ENCODE assay signal across 9 cellular contexts in the genomic region with DNA sequence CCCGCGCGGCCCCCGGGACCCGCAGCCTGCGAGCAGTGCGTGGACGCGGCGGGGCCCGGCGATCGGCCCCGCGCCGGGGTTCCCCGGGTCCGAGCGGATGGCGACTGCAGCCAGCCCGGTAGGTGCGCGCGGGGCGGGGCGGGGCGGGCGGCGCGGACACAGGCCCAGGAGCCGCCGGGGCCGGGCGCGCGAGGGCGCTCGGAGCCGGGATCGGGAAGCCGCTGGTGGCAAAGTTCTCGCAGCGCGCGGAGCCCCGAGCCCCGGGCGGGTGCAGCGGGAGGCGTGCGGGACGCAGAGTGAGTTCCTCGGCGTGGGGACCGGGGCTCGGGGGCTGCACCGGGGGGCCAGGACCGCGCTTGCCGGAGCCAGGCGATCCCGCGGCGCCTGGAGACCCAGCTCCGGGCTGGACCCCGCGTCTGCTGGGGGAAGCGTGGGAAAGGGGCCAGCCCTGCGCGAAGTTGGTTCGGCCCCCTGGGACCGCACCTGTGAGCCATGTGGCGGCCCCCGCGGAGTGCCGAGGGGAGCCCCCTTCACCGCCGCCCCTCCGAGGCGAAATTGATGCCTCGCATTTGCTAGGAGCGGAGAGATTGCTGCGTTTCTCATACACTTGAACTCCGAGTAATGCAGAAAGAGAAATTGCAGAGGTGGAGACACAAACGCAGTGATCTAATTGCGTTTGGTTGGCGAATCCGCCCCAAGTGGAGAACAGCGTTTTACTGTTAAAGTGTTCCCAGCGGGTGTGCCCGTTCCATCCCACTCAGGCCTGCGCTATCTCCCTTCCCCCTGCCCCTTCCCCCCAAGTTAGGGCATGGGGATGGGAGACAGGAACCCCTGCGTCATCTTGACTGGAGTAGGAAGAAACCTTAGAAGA.
DNase-seq lines count a peak whose midpoint lies in the region; ATAC-seq, FAIRE-seq and TF ChIP-seq lines count a peak whose summit lies in the region.
"Had no signal": no experiment of that assay in that cellular context is flagged by ENCODE, and none has a peak within 500 bp of the region (broad histone marks: within the 10 kb centered on the region; RNA-seq: fewer than 3 reads in every experiment).

No MANE protein-coding gene starts in this region.

- no peaks in the 10 kb centered on the region for H4K20me1 ChIP-seq in PC-3 (ENCODE audit: low read length)
- peaks cover 9% of the 10 kb centered on the region for H4K20me1 ChIP-seq in keratinocyte (ENCODE audit: control insufficient read depth, extremely low read depth, insufficient read depth, low read length)

- TF ChIP-seq CTCF in PC-3 (conservative IDR thresholded peaks at IDR 0.05; ENCODE audit: low read depth, low read length) (no peak), keratinocyte (optimal IDR thresholded peaks at IDR 0.05 in 1 of 3, IDR thresholded peaks at IDR 0.05 in 1 of 3, conservative IDR thresholded peaks at IDR 0.05 in 1 of 3; ENCODE audit: extremely low read depth in 1 of 3, insufficient read depth in 2 of 3, low read length in 3 of 3) (peak in 2 of 3 experiments; percentile 8 to 38)

- 1% methylated on average over 43 to 93 of the region's 93 CpGs for WGBS in small intestine, 3 donors

- H3K4me2 ChIP-seq in PC-3 (ENCODE audit: low read length), result peak overlapping the region; percentile 96
- H3K4me2 ChIP-seq in keratinocyte (ENCODE audit: control insufficient read depth, extremely low read depth, insufficient read depth, low read depth, low read length), result peak overlapping the region; percentile 76

- FAIRE-seq in keratinocyte (lab: Jason Lieb, UNC), result peak; percentile 78
- no peak for FAIRE-seq in small intestine (lab: Jason Lieb, UNC)
- FAIRE-seq: GM18507 had no signal

- intact Hi-C loops in PC-3 (cut with micrococcal nuclease), result no loop called here

- no TSS peak for BruUV-seq in PC-3 (replicated peaks; lab: Mats Ljungman, UMichigan)

- H3K9me3 ChIP-seq in PC-3 (ENCODE audit: low read length) (no peaks in the 10 kb centered on the region), keratinocyte (ENCODE audit: control insufficient read depth, low read depth, low read length) (no peaks in the 10 kb centered on the region), small intestine (ENCODE audit: control insufficient read depth, low read depth) (no peaks in the 10 kb centered on the region)

- H3K27me3 ChIP-seq in PC-3 (ENCODE audit: low read length) (peaks cover 17% of the 10 kb centered on the region), keratinocyte (ENCODE audit: control insufficient read depth, extremely low read depth, insufficient read depth, low read length) (no peaks in the 10 kb centered on the region), small intestine (ENCODE audit: control insufficient read depth in 2 of 2, insufficient read depth in 2 of 2, low read length in 2 of 2) (peaks cover 5 to 7% of the 10 kb centered on the region in 2 donors)

- H3K27ac ChIP-seq in PC-3 (ENCODE audit: low read length), result no peak overlapping the region
- no peak overlapping the region for H3K27ac ChIP-seq in caudate nucleus (ENCODE audit: low read depth, low read length)
- peak overlapping the region; percentile 47 for H3K27ac ChIP-seq in keratinocyte (ENCODE audit: control insufficient read depth, insufficient read depth, low read length)
- H3K27ac ChIP-seq in small intestine (ENCODE audit: low read depth in 1 of 2, low read length in 1 of 2), result no peak overlapping the region

- no peaks in the 10 kb centered on the region for H3F3A ChIP-seq in PC-3 (ENCODE audit: low read length, unreplicated experiment)

- H3K4me3 ChIP-seq in PC-3 (ENCODE audit: low read length) (peak overlapping the region; percentile 73), keratinocyte (ENCODE audit: control insufficient read depth in 2 of 3, extremely low read depth in 1 of 3, insufficient read depth in 2 of 3, low read depth in 1 of 3, low read length in 3 of 3) (peak overlapping the region; percentile 67 to 78 (median 68)), small intestine (ENCODE audit: low read depth in 1 of 2, low read length in 2 of 2) (peak overlapping the region; percentile 27 to 61)

- POLR2A ChIA-PET in PC-3 (lab: Charles Lee; ENCODE audit: unreplicated experiment), result no interaction called here

- no peaks in the 10 kb centered on the region for H3K9me2 ChIP-seq in PC-3 (replicated peaks; ENCODE audit: low read length)

- peak; percentile 27 for DNase-seq in activated CD4-positive, alpha-beta T cell treated with anti-CD3 and anti-CD28 coated beads for 48 hours
- no peak for DNase-seq in activated CD4-positive, alpha-beta T cell treated with anti-CD3 and anti-CD28 coated beads for 1 hour
- DNase-seq in PC-3 (peak; percentile 36), caudate nucleus (lab: John Stamatoyannopoulos, UW) (peak in 46 of 61 donors; percentile 10 to 75 (median 38)), keratinocyte (ENCODE audit: low read depth, low spot score) (no peak), small intestine (peak; percentile 37), GM19240 (ENCODE audit: insufficient read length, low spot score) (no peak)

- H2AFZ ChIP-seq in PC-3 (ENCODE audit: low read length) (peak overlapping the region; percentile 79), keratinocyte (ENCODE audit: control insufficient read depth, low read length) (peak overlapping the region; percentile 30)

- H3K79me2 ChIP-seq in PC-3 (ENCODE audit: low read length) (no peaks in the 10 kb centered on the region), keratinocyte (ENCODE audit: control insufficient read depth, insufficient read depth, low read length) (peaks cover 43% of the 10 kb centered on the region)

- no peaks in the 10 kb centered on the region for H3K36me3 ChIP-seq in PC-3 (ENCODE audit: low read depth, low read length)
- no peaks in the 10 kb centered on the region for H3K36me3 ChIP-seq in keratinocyte (ENCODE audit: control insufficient read depth in 2 of 2, extremely low read depth in 1 of 2, insufficient read depth in 2 of 2, low read length in 2 of 2)
- H3K36me3 ChIP-seq in small intestine (ENCODE audit: control insufficient read depth in 2 of 2, insufficient read depth in 2 of 2, low read length in 2 of 2), result no peaks in the 10 kb centered on the region

- no peak overlapping the region for H3K9ac ChIP-seq in PC-3 (ENCODE audit: low read length)
- H3K9ac ChIP-seq in keratinocyte (ENCODE audit: control insufficient read depth, extremely low read depth, insufficient read depth, low read length), result peak overlapping the region; percentile 64

- dilution Hi-C loops in keratinocyte (cut with MboI; ENCODE audit: extremely low pct_ligation_motif_present, low sequenced_read_pairs), result no loop called here

- H3K4me1 ChIP-seq in PC-3 (ENCODE audit: insufficient read depth, low read length) (peaks cover 11% of the 10 kb centered on the region), keratinocyte (ENCODE audit: control insufficient read depth, extremely low read depth, insufficient read depth, low read length) (peaks cover 19% of the 10 kb centered on the region), small intestine (ENCODE audit: control insufficient read depth in 2 of 2, insufficient read depth in 1 of 2, low read depth in 1 of 2, low read length in 1 of 2) (peaks cover 0 to 7% of the 10 kb centered on the region in 2 donors)

- H3K9me1 ChIP-seq in keratinocyte (ENCODE audit: control insufficient read depth, extremely low read depth, insufficient read depth, low read length), result peaks cover 3% of the 10 kb centered on the region

- peak; percentile 69 for ATAC-seq in PC-3
- no peak for ATAC-seq in HG03457 (IDR thresholded peaks at IDR 0.05; ENCODE audit: unreplicated experiment)

- CTCF ChIA-PET in PC-3 (lab: Charles Lee), result no interaction called here

Comparison
In these comparisons a context has a peak if more than half of its experiments do, and no peak if none do; other contexts are left out.
1. DNase-seq: peak in activated CD4-positive, alpha-beta T cell treated with anti-CD3 and anti-CD28 coated beads for 48 hours (single experiment), PC-3 (single experiment), caudate nucleus (46 of 61) and small intestine (single experiment); none in activated CD4-positive, alpha-beta T cell treated with anti-CD3 and anti-CD28 coated beads for 1 hour (single experiment), keratinocyte (single experiment) and GM19240 (single experiment).
2. Peak in every context shown above with its lines, with median percentiles within 50 percentile points of each other: H3K4me3 ChIP-seq.